In genomic region chr2:230738924-230739323, GRCh38 we compare ENCODE assay signal across 1 cellular context.
TF ChIP-seq lines count a peak whose summit lies in the region.

No MANE protein-coding gene starts in this region.

TF ChIP-seq in HepG2, 621 proteins besides CTCF, POLR2A, EP300 and RAD21 (continued from another document and continues in another):
- TF ChIP-seq, protein P1, sequence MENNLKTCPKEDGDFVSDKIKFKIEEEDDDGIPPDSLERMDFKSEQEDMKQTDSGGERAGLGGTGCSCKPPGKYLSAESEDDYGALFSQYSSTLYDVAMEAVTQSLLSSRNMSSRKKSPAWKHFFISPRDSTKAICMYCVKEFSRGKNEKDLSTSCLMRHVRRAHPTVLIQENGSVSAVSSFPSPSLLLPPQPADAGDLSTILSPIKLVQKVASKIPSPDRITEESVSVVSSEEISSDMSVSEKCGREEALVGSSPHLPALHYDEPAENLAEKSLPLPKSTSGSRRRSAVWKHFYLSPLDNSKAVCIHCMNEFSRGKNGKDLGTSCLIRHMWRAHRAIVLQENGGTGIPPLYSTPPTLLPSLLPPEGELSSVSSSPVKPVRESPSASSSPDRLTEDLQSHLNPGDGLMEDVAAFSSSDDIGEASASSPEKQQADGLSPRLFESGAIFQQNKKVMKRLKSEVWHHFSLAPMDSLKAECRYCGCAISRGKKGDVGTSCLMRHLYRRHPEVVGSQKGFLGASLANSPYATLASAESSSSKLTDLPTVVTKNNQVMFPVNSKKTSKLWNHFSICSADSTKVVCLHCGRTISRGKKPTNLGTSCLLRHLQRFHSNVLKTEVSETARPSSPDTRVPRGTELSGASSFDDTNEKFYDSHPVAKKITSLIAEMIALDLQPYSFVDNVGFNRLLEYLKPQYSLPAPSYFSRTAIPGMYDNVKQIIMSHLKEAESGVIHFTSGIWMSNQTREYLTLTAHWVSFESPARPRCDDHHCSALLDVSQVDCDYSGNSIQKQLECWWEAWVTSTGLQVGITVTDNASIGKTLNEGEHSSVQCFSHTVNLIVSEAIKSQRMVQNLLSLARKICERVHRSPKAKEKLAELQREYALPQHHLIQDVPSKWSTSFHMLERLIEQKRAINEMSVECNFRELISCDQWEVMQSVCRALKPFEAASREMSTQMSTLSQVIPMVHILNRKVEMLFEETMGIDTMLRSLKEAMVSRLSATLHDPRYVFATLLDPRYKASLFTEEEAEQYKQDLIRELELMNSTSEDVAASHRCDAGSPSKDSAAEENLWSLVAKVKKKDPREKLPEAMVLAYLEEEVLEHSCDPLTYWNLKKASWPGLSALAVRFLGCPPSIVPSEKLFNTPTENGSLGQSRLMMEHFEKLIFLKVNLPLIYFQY (CRISPR knock-in tag; IDR thresholded peaks at IDR 0.05; ENCODE audit: borderline replicate concordance): no peak
- TF ChIP-seq SRF (IDR thresholded peaks at IDR 0.05; ENCODE audit: low read depth, low read length) (no peak), REXO4 (CRISPR knock-in tag; IDR thresholded peaks at IDR 0.05; ENCODE audit: borderline replicate concordance) (no peak), ZNF703 (CRISPR knock-in tag; IDR thresholded peaks at IDR 0.05; ENCODE audit: borderline replicate concordance) (no peak), ZSCAN20 (CRISPR knock-in tag; IDR thresholded peaks at IDR 0.05; ENCODE audit: borderline replicate concordance) (no peak), HMG20B (CRISPR knock-in tag; conservative IDR thresholded peaks at IDR 0.05) (peak; percentile 79; the same call in 1 of the 2 replicates), TEAD2 (CRISPR knock-in tag; IDR thresholded peaks at IDR 0.05) (no peak), ZNF460 (CRISPR knock-in tag; IDR thresholded peaks at IDR 0.05; ENCODE audit: borderline replicate concordance) (no peak), CREB1 (IDR thresholded peaks at IDR 0.05) (no peak), CREB1 (CRISPR knock-in tag; IDR thresholded peaks at IDR 0.05) (peak; percentile 82), ZBTB46 (CRISPR knock-in tag; IDR thresholded peaks at IDR 0.05; ENCODE audit: borderline replicate concordance) (no peak), DMAP1 (CRISPR knock-in tag; IDR thresholded peaks at IDR 0.05) (no peak), TCF7L2 (IDR thresholded peaks at IDR 0.05; ENCODE audit: low read depth, low read length) (0 out of 2 replicates have a peak, but pooled peaks have one; percentile 14), ZNF24 (IDR thresholded peaks at IDR 0.05) (no peak), YEATS2 (CRISPR knock-in tag; IDR thresholded peaks at IDR 0.05; ENCODE audit: borderline replicate concordance) (peak; percentile 60; the same call in 1 of the 2 replicates), ZNF333 (CRISPR knock-in tag; IDR thresholded peaks at IDR 0.05; ENCODE audit: borderline replicate concordance) (no peak), SKIL (CRISPR knock-in tag; IDR thresholded peaks at IDR 0.05; ENCODE audit: borderline replicate concordance) (0 out of 2 replicates have a peak, but pooled peaks have one; percentile 44), RFXAP (CRISPR knock-in tag; IDR thresholded peaks at IDR 0.05; ENCODE audit: borderline replicate concordance) (no peak), DR1 (CRISPR knock-in tag; IDR thresholded peaks at IDR 0.05) (no peak), ZNF616 (CRISPR knock-in tag; IDR thresholded peaks at IDR 0.05; ENCODE audit: low read depth) (no peak), SMARCE1 (IDR thresholded peaks at IDR 0.05; ENCODE audit: borderline replicate concordance) (peak; percentile 67; the same call in 1 of the 2 replicates), ZNF354B (CRISPR knock-in tag; IDR thresholded peaks at IDR 0.05) (no peak), ZNF501 (CRISPR knock-in tag; IDR thresholded peaks at IDR 0.05) (no peak), EHMT2 (IDR thresholded peaks at IDR 0.05; ENCODE audit: borderline replicate concordance, low read depth, low read length) (no peak), FOXM1 (CRISPR knock-in tag; IDR thresholded peaks at IDR 0.05) (no peak), ZFP41 (CRISPR knock-in tag; IDR thresholded peaks at IDR 0.05; ENCODE audit: borderline replicate concordance) (no peak), PHF5A (CRISPR knock-in tag; IDR thresholded peaks at IDR 0.05; ENCODE audit: low read depth, unreplicated experiment) (peak; percentile 66), ZNF318 (CRISPR knock-in tag; IDR thresholded peaks at IDR 0.05) (no peak), ZNF260 (CRISPR knock-in tag; IDR thresholded peaks at IDR 0.05; ENCODE audit: borderline replicate concordance, low read depth) (no peak), MZF1 (CRISPR knock-in tag; IDR thresholded peaks at IDR 0.05; ENCODE audit: borderline replicate concordance) (no peak), PRMT3 (CRISPR knock-in tag; IDR thresholded peaks at IDR 0.05; ENCODE audit: borderline replicate concordance, low read depth) (no peak), ZNF674 (CRISPR knock-in tag; IDR thresholded peaks at IDR 0.05; ENCODE audit: low read depth) (no peak), ZNF850 (CRISPR knock-in tag; conservative IDR thresholded peaks at IDR 0.05) (no peak), ZNF567 (CRISPR knock-in tag; IDR thresholded peaks at IDR 0.05; ENCODE audit: borderline replicate concordance) (no peak), IRX3 (CRISPR knock-in tag; IDR thresholded peaks at IDR 0.05; ENCODE audit: borderline replicate concordance, low read depth) (no peak), ZNF235 (CRISPR knock-in tag; IDR thresholded peaks at IDR 0.05; ENCODE audit: borderline replicate concordance) (no peak)
- TF ChIP-seq, protein P2, sequence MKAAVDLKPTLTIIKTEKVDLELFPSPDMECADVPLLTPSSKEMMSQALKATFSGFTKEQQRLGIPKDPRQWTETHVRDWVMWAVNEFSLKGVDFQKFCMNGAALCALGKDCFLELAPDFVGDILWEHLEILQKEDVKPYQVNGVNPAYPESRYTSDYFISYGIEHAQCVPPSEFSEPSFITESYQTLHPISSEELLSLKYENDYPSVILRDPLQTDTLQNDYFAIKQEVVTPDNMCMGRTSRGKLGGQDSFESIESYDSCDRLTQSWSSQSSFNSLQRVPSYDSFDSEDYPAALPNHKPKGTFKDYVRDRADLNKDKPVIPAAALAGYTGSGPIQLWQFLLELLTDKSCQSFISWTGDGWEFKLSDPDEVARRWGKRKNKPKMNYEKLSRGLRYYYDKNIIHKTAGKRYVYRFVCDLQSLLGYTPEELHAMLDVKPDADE (CRISPR knock-in tag; IDR thresholded peaks at IDR 0.05): no peak
- TF ChIP-seq, protein P3, sequence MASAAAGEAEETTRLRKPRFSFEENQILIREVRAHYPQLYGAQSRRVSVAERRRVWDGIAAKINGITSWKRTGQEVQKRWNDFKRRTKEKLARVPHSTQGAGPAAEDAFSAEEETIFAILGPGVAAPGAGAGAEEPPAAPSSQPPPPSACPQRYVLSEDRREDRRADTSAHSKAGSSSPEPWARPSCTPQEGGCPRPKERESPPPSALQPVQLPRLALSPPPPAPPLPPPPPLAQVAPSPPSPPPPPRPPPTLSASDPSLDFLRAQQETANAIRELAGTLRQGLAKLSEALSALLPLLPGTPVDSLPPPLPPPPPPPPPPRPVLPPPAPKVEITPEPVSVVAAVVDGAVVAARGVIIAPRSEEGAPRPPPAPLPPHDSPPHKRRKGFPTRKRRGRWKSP (CRISPR knock-in tag; IDR thresholded peaks at IDR 0.05): no peak
- TF ChIP-seq, protein P4, sequence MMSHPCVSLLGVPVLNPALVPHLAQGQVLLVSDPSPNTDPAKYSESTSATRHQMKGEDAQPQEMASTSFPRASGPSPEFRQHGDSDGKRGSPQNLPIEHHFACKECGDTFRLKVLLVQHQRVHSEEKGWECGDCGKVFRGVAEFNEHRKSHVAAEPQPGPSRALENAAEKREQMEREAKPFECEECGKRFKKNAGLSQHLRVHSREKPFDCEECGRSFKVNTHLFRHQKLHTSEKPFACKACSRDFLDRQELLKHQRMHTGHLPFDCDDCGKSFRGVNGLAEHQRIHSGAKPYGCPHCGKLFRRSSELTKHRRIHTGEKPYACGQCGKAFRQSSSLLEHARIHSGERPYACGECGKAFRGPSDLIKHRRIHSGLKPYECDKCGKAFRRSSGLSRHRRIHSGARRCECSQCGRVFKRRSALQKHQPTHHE (CRISPR knock-in tag; IDR thresholded peaks at IDR 0.05; ENCODE audit: borderline replicate concordance): no peak
- TF ChIP-seq, protein P5, sequence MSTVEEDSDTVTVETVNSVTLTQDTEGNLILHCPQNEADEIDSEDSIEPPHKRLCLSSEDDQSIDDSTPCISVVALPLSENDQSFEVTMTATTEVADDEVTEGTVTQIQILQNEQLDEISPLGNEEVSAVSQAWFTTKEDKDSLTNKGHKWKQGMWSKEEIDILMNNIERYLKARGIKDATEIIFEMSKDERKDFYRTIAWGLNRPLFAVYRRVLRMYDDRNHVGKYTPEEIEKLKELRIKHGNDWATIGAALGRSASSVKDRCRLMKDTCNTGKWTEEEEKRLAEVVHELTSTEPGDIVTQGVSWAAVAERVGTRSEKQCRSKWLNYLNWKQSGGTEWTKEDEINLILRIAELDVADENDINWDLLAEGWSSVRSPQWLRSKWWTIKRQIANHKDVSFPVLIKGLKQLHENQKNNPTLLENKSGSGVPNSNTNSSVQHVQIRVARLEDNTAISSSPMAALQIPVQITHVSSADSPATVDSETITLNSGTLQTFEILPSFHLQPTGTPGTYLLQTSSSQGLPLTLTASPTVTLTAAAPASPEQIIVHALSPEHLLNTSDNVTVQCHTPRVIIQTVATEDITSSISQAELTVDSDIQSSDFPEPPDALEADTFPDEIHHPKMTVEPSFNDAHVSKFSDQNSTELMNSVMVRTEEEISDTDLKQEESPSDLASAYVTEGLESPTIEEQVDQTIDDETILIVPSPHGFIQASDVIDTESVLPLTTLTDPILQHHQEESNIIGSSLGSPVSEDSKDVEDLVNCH (CRISPR knock-in tag; IDR thresholded peaks at IDR 0.05): no peak
